Comparison of ENCODE assay signal across 21 cellular contexts in the genomic region with DNA sequence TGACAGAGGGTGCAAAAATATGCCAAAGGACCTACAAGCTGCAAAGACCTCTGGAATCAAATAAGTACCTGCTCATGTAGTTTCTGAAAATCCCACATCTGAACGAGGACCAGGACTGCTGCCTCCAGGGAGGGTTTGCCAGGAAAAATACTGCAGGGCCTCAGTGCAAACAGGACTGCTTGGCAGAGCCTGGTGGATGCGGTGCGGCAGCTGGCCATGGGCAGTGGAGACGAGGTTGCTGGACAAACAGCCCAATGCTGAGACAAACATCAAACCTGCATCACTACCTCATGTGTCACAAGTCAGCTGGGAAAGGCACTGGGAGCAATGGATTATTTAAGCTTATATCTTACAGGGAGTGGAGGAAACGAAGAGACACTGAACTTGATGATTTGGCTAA.
"Had no signal": no experiment of that assay in that cellular context is flagged by ENCODE, and none has a peak within 500 bp of the region (broad histone marks: within the 10 kb centered on the region; RNA-seq: fewer than 3 reads in every experiment).

No MANE protein-coding gene starts in this region.

- DNase-seq: KBM-7, MV-4-11, NCI-H1048, NCI-H1105, NCI-H1417, NCI-H1436 treated with DMSO at 0.1 percent for 48 hours, NCI-H1694, NCI-H1930, NCI-H2081, NCI-H2107, NCI-H2171, NCI-H226, NCI-H446, NCI-H510A, NCI-H524 treated with DMSO at 0.1 percent for 48 hours, NCI-H82, Right ventricle myocardium superior, RPMI8226, SJCRH30 had no signal

- H3K27ac ChIP-seq: SJCRH30 had no signal

- FAIRE-seq: RCC 7860 had no signal

- ATAC-seq: SK-N-SH treated with all-trans-retinoic acid at 6 μM for 48 hours had no signal
